In the genomic region with DNA sequence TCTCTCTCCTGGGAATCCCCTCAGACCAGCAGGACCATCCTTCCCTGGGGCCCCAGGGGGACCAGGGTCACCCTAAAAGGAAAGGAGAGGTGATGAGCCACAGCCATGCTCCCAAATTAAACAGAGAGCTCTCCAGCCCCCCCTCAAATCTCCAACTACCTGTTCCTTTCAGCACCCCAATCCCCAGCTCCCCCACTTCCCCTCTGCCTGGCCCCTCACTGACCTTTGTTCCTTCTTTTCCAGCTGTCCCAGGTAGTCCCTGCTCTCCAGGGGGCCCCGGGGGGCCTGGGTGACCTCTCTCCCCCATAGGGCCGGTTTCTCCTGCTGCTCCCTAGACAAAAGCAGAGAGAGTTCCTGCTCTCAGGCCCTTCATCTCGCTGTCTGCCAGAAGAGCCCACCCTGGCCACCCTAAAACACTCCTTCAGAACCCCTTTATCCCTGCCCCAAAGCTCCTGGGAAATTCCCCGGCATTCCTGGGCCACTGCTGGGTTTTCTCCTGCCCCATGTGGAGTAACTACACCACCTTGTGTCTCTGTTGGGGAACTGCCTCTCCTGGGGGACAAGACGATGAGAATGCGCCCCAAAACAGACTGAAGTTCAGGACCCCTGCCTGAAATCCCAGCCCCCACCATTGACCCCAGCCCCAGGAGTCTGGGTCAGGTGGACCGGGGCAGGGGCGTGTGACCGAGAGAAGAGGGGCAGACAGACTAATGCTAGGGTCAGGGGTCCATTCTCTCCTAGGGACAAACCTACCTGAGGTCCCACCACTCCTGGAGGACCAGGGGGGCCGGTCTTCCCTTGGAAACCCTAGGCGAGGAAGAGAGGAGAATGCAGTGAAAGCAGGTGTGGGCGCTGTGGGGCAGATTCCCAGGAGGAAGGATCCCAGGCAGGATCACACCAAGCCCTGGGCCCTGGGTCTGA, we compare ENCODE assay signal across 9 cellular contexts. TPM values are rescaled to one million over a fixed set of nuclear protein-coding genes. Genes with fewer than 3 reads are reported as not detected.
DNase-seq lines count a peak whose midpoint lies in the region; ATAC-seq lines count a peak whose summit lies in the region.
"Had no signal": no experiment of that assay in that cellular context is flagged by ENCODE, and none has a peak within 500 bp of the region (broad histone marks: within the 10 kb centered on the region; RNA-seq: fewer than 3 reads in every experiment).

No MANE protein-coding gene starts in this region.

- peaks cover 48% of the 10 kb centered on the region for H3K27me3 Mint-ChIP-seq in central memory CD8-positive, alpha-beta T cell

- H4K20me1 ChIP-seq in Karpas-422 (ENCODE audit: insufficient read depth, low read depth, low read length), result no peaks in the 10 kb centered on the region

- no peaks in the 10 kb centered on the region for H3K9me3 Mint-ChIP-seq in central memory CD8-positive, alpha-beta T cell

- no peak overlapping the region for H2AFZ ChIP-seq in Karpas-422 (ENCODE audit: low read length)

- no peak overlapping the region for H3K4me3 Mint-ChIP-seq in central memory CD8-positive, alpha-beta T cell

- H3K9me2 ChIP-seq in Karpas-422 (replicated peaks; ENCODE audit: insufficient read depth, low read length), result no peaks in the 10 kb centered on the region

- no peak overlapping the region for H3K4me3 ChIP-seq in Karpas-422 (ENCODE audit: low read length)
- H3K4me3 ChIP-seq: breast epithelium had no signal

- no peak overlapping the region for H3K27ac ChIP-seq in Karpas-422 (ENCODE audit: low read length)
- H3K27ac ChIP-seq: breast epithelium had no signal

- H3K79me2 ChIP-seq in Karpas-422 (ENCODE audit: low read length), result no peaks in the 10 kb centered on the region

- H3K9me3 ChIP-seq in Karpas-422 (ENCODE audit: low read length), result no peaks in the 10 kb centered on the region
- H3K9me3 ChIP-seq: breast epithelium had no signal

- peak overlapping the region; percentile 42 for H3K27ac Mint-ChIP-seq in central memory CD8-positive, alpha-beta T cell (ENCODE audit: low read depth)

- H3K4me1 ChIP-seq in Karpas-422 (ENCODE audit: low read length), result peaks cover 17% of the 10 kb centered on the region
- H3K4me1 ChIP-seq: breast epithelium had no signal

- H3K36me3 Mint-ChIP-seq in central memory CD8-positive, alpha-beta T cell (ENCODE audit: insufficient read depth), result peaks cover 3% of the 10 kb centered on the region

- no peak overlapping the region for H3K4me2 ChIP-seq in Karpas-422 (ENCODE audit: low read depth, low read length, poor library complexity, severe bottlenecking)

- H3K4me1 Mint-ChIP-seq in central memory CD8-positive, alpha-beta T cell, result no peaks in the 10 kb centered on the region

- no peaks in the 10 kb centered on the region for H3K27me3 ChIP-seq in Karpas-422 (ENCODE audit: low read length)
- H3K27me3 ChIP-seq: breast epithelium had no signal

- no peak overlapping the region for H3K9ac ChIP-seq in Karpas-422 (ENCODE audit: low read length)

- DNase-seq in D341Med (ENCODE audit: low spot score) (peak; percentile 67), Karpas-422 (peak; percentile 67), myocyte (ENCODE audit: low read depth) (peak; percentile 60), NCI-H748 treated with DMSO at 0.1 percent for 48 hours (lab: John Stamatoyannopoulos, UW) (no peak)
- no peak for DNase-seq in central memory CD8-positive, alpha-beta T cell (ENCODE audit: low spot score in 2 of 2)
- no peak for DNase-seq in activated CD4-positive, alpha-beta T cell treated with anti-CD3 and anti-CD28 coated beads for 4 hours

- ATAC-seq in central memory CD8-positive, alpha-beta T cell (replicated peaks; ENCODE audit: extremely low read depth, poor library complexity, severe bottlenecking), result no peak
- ATAC-seq in HG03139 (IDR thresholded peaks at IDR 0.05; ENCODE audit: unreplicated experiment) (no peak), HG03521 (IDR thresholded peaks at IDR 0.05; ENCODE audit: unreplicated experiment) (no peak)

- no peaks in the 10 kb centered on the region for H3K36me3 ChIP-seq in Karpas-422 (ENCODE audit: insufficient read depth, low read length)
- H3K36me3 ChIP-seq: breast epithelium had no signal

RNA-seq across cellular contexts. Expression of gene COL11A2, which starts 19.7 kb away (rescaled TPM):
- 0.41 and 1.0 TPM in 2 replicates for total RNA-seq in Karpas-422 (2014; rRNA removed; shearing (Covaris generic); ENCODE audit: low replicate concordance)
- total RNA-seq in myocyte, result 0.96 and 1.9 TPM in 2 replicates
- 1.2 TPM for polyA plus RNA-seq in myocyte (2012)

RNA-seq across cellular contexts. Expression of gene RXRB, which starts 27.9 kb away (rescaled TPM):
- total RNA-seq in Karpas-422 (2014; rRNA removed; shearing (Covaris generic); ENCODE audit: low replicate concordance), result 26.2 and 31.1 TPM in 2 replicates
- 29.3 and 36.9 TPM in 2 replicates for total RNA-seq in myocyte
- polyA plus RNA-seq in myocyte (2012), result 56.5 TPM

RNA-seq across cellular contexts. Expression of gene SLC39A7, which starts 28.1 kb away (rescaled TPM):
- 14.0 and 31.9 TPM in 2 replicates for total RNA-seq in Karpas-422 (2014; rRNA removed; shearing (Covaris generic); ENCODE audit: low replicate concordance)
- 95.9 and 162 TPM in 2 replicates for total RNA-seq in myocyte
- polyA plus RNA-seq in myocyte (2012), result 267 TPM

RNA-seq across cellular contexts. Expression of gene HSD17B8, which starts 31.9 kb away (rescaled TPM):
- total RNA-seq in Karpas-422 (2014; rRNA removed; shearing (Covaris generic); ENCODE audit: low replicate concordance), result 15.5 and 26.2 TPM in 2 replicates
- 9.4 and 15.9 TPM in 2 replicates for total RNA-seq in myocyte
- polyA plus RNA-seq in myocyte (2012), result 14.9 TPM

RNA-seq across cellular contexts. Expression of gene RING1, which starts 35.7 kb away (rescaled TPM):
- 14.2 and 38.7 TPM in 2 replicates for total RNA-seq in Karpas-422 (2014; rRNA removed; shearing (Covaris generic); ENCODE audit: low replicate concordance)
- total RNA-seq in myocyte, result 21.6 and 21.8 TPM in 2 replicates
- polyA plus RNA-seq in myocyte (2012), result 64.3 TPM

Comparison
In these comparisons a context has a peak if more than half of its experiments do, and no peak if none do; other contexts are left out.
1. DNase-seq: peak in D341Med (single experiment), Karpas-422 (single experiment) and myocyte (single experiment); none in central memory CD8-positive, alpha-beta T cell (0 of 2), activated CD4-positive, alpha-beta T cell treated with anti-CD3 and anti-CD28 coated beads for 4 hours (0 of 2) and NCI-H748 treated with DMSO at 0.1 percent for 48 hours (single experiment).